ENCODE assay signal across 26 cellular contexts in the genomic region with DNA sequence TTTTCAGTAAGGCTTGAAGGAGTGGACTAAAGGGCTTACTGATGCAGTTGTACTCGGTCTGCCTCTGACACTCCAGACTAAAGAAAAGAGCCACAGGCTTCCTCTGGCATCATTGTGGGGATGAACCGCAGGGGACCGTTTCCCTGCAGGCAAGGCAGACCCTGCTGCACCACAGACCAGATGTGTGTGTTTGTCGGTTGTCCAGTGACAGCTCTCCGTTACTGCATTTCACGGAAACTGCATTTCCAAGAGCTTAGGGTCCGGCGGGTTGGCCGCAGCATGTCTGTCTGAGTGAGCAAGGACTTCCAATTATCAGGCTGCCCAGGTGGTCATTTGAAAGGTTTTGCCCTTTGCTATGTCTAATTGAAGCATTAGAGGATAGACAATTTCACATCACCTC.
DNase-seq lines count a peak whose midpoint lies in the region; ATAC-seq and TF ChIP-seq lines count a peak whose summit lies in the region.
"Had no signal": no experiment of that assay in that cellular context is flagged by ENCODE, and none has a peak within 500 bp of the region (broad histone marks: within the 10 kb centered on the region; RNA-seq: fewer than 3 reads in every experiment).

No MANE protein-coding gene starts in this region.

- TF ChIP-seq CTCF in dorsolateral prefrontal cortex (IDR thresholded peaks at IDR 0.05 in 54 of 56, conservative IDR thresholded peaks at IDR 0.05 in 2 of 56; ENCODE audit: low read depth in 1 of 56, partially characterized antibody in 56 of 56) (peak in 2 of 56 donors; percentile 1 to 13), lower lobe of right lung (IDR thresholded peaks at IDR 0.05) (no peak)

- ATAC-seq in lower lobe of right lung = no peak
- ATAC-seq: body of pancreas, K562, right lobe of liver had no signal

- intact Hi-C loops in dorsolateral prefrontal cortex (cut with DNase I) = loop anchor here in 1 of 2 donors (5.0 kb wide), 1 partner anchor 406 kb away; no protein-coding TSS in a partner anchor
- intact Hi-C loops in lower lobe of right lung (cut with DNase I) = no loop called here

- H3K27ac ChIP-seq in dorsolateral prefrontal cortex (peak overlapping the region; percentile 49 to 99 (median 91)), lower lobe of right lung (no peak overlapping the region)
- H3K27ac ChIP-seq: body of pancreas, right lobe of liver, suprapubic skin, VCaP had no signal

- H3K36me3 ChIP-seq in lower lobe of right lung = no peaks in the 10 kb centered on the region
- H3K36me3 ChIP-seq: suprapubic skin had no signal

- H3K4me1 ChIP-seq in lower lobe of right lung = no peaks in the 10 kb centered on the region
- H3K4me1 ChIP-seq: body of pancreas, right lobe of liver, suprapubic skin had no signal

- H3K4me3 ChIP-seq in dorsolateral prefrontal cortex (peak overlapping the region in 3 of 59 donors; percentile 3 to 11 (median 11)), lower lobe of right lung (no peak overlapping the region)
- H3K4me3 ChIP-seq: body of pancreas, K562, right lobe of liver, suprapubic skin had no signal

- H3K27me3 ChIP-seq in dorsolateral prefrontal cortex (no peaks in the 10 kb centered on the region), lower lobe of right lung (ENCODE audit: low read depth) (no peaks in the 10 kb centered on the region)
- H3K27me3 ChIP-seq: body of pancreas, right lobe of liver, suprapubic skin had no signal

- no peaks in the 10 kb centered on the region for H3K9me3 ChIP-seq in lower lobe of right lung
- H3K9me3 ChIP-seq: body of pancreas, right lobe of liver, suprapubic skin had no signal

- DNase-seq in NCI-H2227 (lab: John Stamatoyannopoulos, UW; ENCODE audit: unreplicated experiment) (peak; percentile 42), NCI-H2227 treated with DMSO at 0.1 percent for 48 hours (lab: John Stamatoyannopoulos, UW) (no peak), NCI-H345 (lab: John Stamatoyannopoulos, UW) (peak; percentile 34), dorsolateral prefrontal cortex (peak in 2 of 10 donors; percentile 8 to 27), superior temporal gyrus (ENCODE audit: extremely low spot score) (peak; percentile 54), HuH-7 (ENCODE audit: low spot score) (no peak), NCI-H1436 treated with DMSO at 0.1 percent for 48 hours (lab: John Stamatoyannopoulos, UW) (no peak), lower lobe of right lung (no peak)
- DNase-seq: 8988T; activated CD4-positive, alpha-beta T cell treated with anti-CD3 and anti-CD28 coated beads for 4 hours; activated T-cell treated with anti-CD3 and anti-CD28 coated beads, Interleukin-2, amount 50 U/mL, for 1 hour; body of pancreas; CD4-positive, alpha-beta T cell; effector CD8-positive, alpha-beta T cell; EL; MM.1S; NCI-H1417 treated with DMSO at 0.1 percent for 48 hours; NCI-H524 treated with DMSO at 0.1 percent for 48 hours; NK-92 treated with Interleukin-12 subunit alpha and Interleukin-12 subunit beta, amount 100 ng/mL, for 24 hours; right lobe of liver; SHP77; stimulated activated CD4-positive, alpha-beta T cell treated with anti-CD3 and anti-CD28 coated beads, Interleukin-2, amount 100 ng/mL, for 48 hours; T-helper 9 cell had no signal

Comparison
In these comparisons a context has a peak if more than half of its experiments do, and no peak if none do; other contexts are left out.
1. DNase-seq: peak in NCI-H2227 (single experiment), NCI-H345 (single experiment) and superior temporal gyrus (single experiment); none in NCI-H2227 treated with DMSO at 0.1 percent for 48 hours (single experiment), HuH-7 (single experiment), NCI-H1436 treated with DMSO at 0.1 percent for 48 hours (single experiment) and lower lobe of right lung (single experiment).